Comparison of ENCODE assay signal across 14 cellular contexts in the genomic region with DNA sequence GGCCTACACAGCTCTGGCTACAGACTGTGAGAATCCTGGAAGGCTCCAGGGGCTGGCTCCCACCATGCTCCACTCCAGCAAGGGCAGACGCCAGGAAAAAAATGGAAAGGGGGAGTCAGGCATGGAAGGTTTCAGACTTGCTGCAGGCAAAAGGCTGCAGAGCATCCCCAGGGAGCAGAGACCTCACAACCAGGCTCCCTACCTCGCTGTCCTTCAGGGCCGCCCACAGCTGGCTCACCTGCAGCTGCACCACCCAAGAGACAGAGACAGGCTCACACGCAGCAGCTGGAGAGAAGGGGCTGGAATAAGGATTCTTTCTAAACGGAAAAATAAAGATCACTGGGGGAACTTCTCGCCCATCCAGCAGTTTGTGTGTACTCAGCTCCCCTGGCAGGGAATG. TPM values are rescaled to one million over a fixed set of nuclear protein-coding genes. Genes with fewer than 3 reads are reported as not detected.
DNase-seq lines count a peak whose midpoint lies in the region; ATAC-seq and TF ChIP-seq lines count a peak whose summit lies in the region.
"Had no signal": no experiment of that assay in that cellular context is flagged by ENCODE, and none has a peak within 500 bp of the region (broad histone marks: within the 10 kb centered on the region; RNA-seq: fewer than 3 reads in every experiment).

No MANE protein-coding gene starts in this region.

- ATAC-seq in CD4-positive, CD25-positive, alpha-beta regulatory T cell (ENCODE audit: low read depth in 2 of 2), result peak in 1 of 2 donors; percentile 13
- ATAC-seq in GM21528 (IDR thresholded peaks at IDR 0.05; ENCODE audit: low FRiP score, unreplicated experiment), result peak; percentile 31
- ATAC-seq in memory B cell (ENCODE audit: low read depth), result peak; percentile 57
- ATAC-seq: activated CD8-positive, alpha-beta memory T cell treated with anti-CD3 and anti-CD28 coated beads, Interleukin-2, amount 10 ng/mL, durations not matched to agents 7 days and 5 days had no signal

- no peak for TF ChIP-seq CTCF in adrenal gland (IDR thresholded peaks at IDR 0.05)

- peaks cover 38% of the 10 kb centered on the region for H3K36me3 Mint-ChIP-seq in CD4-positive, CD25-positive, alpha-beta regulatory T cell
- peaks cover 17% of the 10 kb centered on the region for H3K36me3 Mint-ChIP-seq in memory B cell

- no peak overlapping the region for H3K27ac ChIP-seq in CD4-positive, CD25-positive, alpha-beta regulatory T cell (ENCODE audit: insufficient read depth, low read length, poor library complexity, severe bottlenecking)
- H3K27ac ChIP-seq in adrenal gland, result no peak overlapping the region
- H3K27ac ChIP-seq: SK-N-MC, WERI-Rb-1 had no signal

- no peak for DNase-seq in CD4-positive, CD25-positive, alpha-beta regulatory T cell
- peak; percentile 46 for DNase-seq in NCI-H526 treated with DMSO at 0.1 percent for 48 hours (lab: John Stamatoyannopoulos, UW)
- DNase-seq in memory B cell (ENCODE audit: low spot score in 2 of 2), result no peak
- DNase-seq in COR-L47 (lab: John Stamatoyannopoulos, UW), result no peak
- DNase-seq in CD1c-positive myeloid dendritic cell (ENCODE audit: extremely low spot score), result no peak
- no peak for DNase-seq in adrenal gland
- DNase-seq in NCI-H2081 treated with DMSO at 0.1 percent for 48 hours (lab: John Stamatoyannopoulos, UW), result no peak
- DNase-seq: activated CD8-positive, alpha-beta memory T cell treated with anti-CD3 and anti-CD28 coated beads, Interleukin-2, amount 10 ng/mL, durations not matched to agents 7 days and 5 days; activated naive CD4-positive, alpha-beta T cell treated with anti-CD3 and anti-CD28 coated beads, Interleukin-2, amount 10 ng/mL, durations not matched to agents 7 days and 5 days; trophoblast cell; WERI-Rb-1 had no signal

- intact Hi-C loops in adrenal gland (cut with DNase I), result no loop called here

- peak overlapping the region; percentile 13 to 48 (median 35) for H3K27ac Mint-ChIP-seq in CD4-positive, CD25-positive, alpha-beta regulatory T cell
- H3K27ac Mint-ChIP-seq in memory B cell, result no peak overlapping the region
- H3K27ac Mint-ChIP-seq: activated CD8-positive, alpha-beta memory T cell treated with anti-CD3 and anti-CD28 coated beads, Interleukin-2, amount 10 ng/mL, durations not matched to agents 7 days and 5 days; activated naive CD4-positive, alpha-beta T cell treated with anti-CD3 and anti-CD28 coated beads, Interleukin-2, amount 10 ng/mL, durations not matched to agents 7 days and 5 days; progenitor cell of endocrine pancreas had no signal

- no peaks in the 10 kb centered on the region for H3K27me3 Mint-ChIP-seq in CD4-positive, CD25-positive, alpha-beta regulatory T cell
- no peaks in the 10 kb centered on the region for H3K27me3 Mint-ChIP-seq in memory B cell
- H3K27me3 Mint-ChIP-seq: activated CD8-positive, alpha-beta memory T cell treated with anti-CD3 and anti-CD28 coated beads, Interleukin-2, amount 10 ng/mL, durations not matched to agents 7 days and 5 days; activated naive CD4-positive, alpha-beta T cell treated with anti-CD3 and anti-CD28 coated beads, Interleukin-2, amount 10 ng/mL, durations not matched to agents 7 days and 5 days; progenitor cell of endocrine pancreas had no signal

- no peak overlapping the region for H3K4me3 ChIP-seq in CD4-positive, CD25-positive, alpha-beta regulatory T cell (ENCODE audit: low read depth, low read length)
- no peak overlapping the region for H3K4me3 ChIP-seq in adrenal gland
- H3K4me3 ChIP-seq: SK-N-MC had no signal

- H3K9me3 Mint-ChIP-seq in CD4-positive, CD25-positive, alpha-beta regulatory T cell, result no peaks in the 10 kb centered on the region
- peaks cover 4% of the 10 kb centered on the region for H3K9me3 Mint-ChIP-seq in memory B cell
- H3K9me3 Mint-ChIP-seq: activated naive CD4-positive, alpha-beta T cell treated with anti-CD3 and anti-CD28 coated beads, Interleukin-2, amount 10 ng/mL, durations not matched to agents 7 days and 5 days had no signal

- peaks cover 45% of the 10 kb centered on the region for H3K4me1 ChIP-seq in CD4-positive, CD25-positive, alpha-beta regulatory T cell (ENCODE audit: control insufficient read depth, insufficient read depth, low read length, poor library complexity, severe bottlenecking)
- H3K4me1 ChIP-seq in adrenal gland (replicated peaks in 1 of 2), result peaks cover 0 to 6% of the 10 kb centered on the region in 2 donors

- no peaks in the 10 kb centered on the region for H3K27me3 ChIP-seq in CD4-positive, CD25-positive, alpha-beta regulatory T cell (ENCODE audit: control insufficient read depth, insufficient read depth, low read length)
- H3K27me3 ChIP-seq in adrenal gland, result no peaks in the 10 kb centered on the region

- peaks cover 22 to 63% (median 40%) of the 10 kb centered on the region in 4 donors for H3K4me1 Mint-ChIP-seq in CD4-positive, CD25-positive, alpha-beta regulatory T cell
- H3K4me1 Mint-ChIP-seq in memory B cell, result peaks cover 41% of the 10 kb centered on the region

- H3K36me3 ChIP-seq in CD4-positive, CD25-positive, alpha-beta regulatory T cell (ENCODE audit: control insufficient read depth, insufficient read depth, low read length), result peaks cover 21% of the 10 kb centered on the region
- no peaks in the 10 kb centered on the region for H3K36me3 ChIP-seq in adrenal gland (replicated peaks in 1 of 2)

- no peaks in the 10 kb centered on the region for H3K9me3 ChIP-seq in CD4-positive, CD25-positive, alpha-beta regulatory T cell (ENCODE audit: control insufficient read depth in 2 of 2, low read length in 2 of 2)
- H3K9me3 ChIP-seq in adrenal gland (replicated peaks in 1 of 3), result no peaks in the 10 kb centered on the region

- no peak for TF ChIP-seq POLR2A in adrenal gland (IDR thresholded peaks at IDR 0.05)

- 75 to 84% (median 83%) methylated on average over 6 of the region's 6 CpGs for WGBS in adrenal gland, 4 donors

- H3K4me3 Mint-ChIP-seq in CD4-positive, CD25-positive, alpha-beta regulatory T cell, result peak overlapping the region in 2 of 4 donors; percentile 45 to 60
- H3K4me3 Mint-ChIP-seq in memory B cell, result peak overlapping the region; percentile 89
- H3K4me3 Mint-ChIP-seq: activated CD8-positive, alpha-beta memory T cell treated with anti-CD3 and anti-CD28 coated beads, Interleukin-2, amount 10 ng/mL, durations not matched to agents 7 days and 5 days; activated naive CD4-positive, alpha-beta T cell treated with anti-CD3 and anti-CD28 coated beads, Interleukin-2, amount 10 ng/mL, durations not matched to agents 7 days and 5 days had no signal

RNA-seq across cellular contexts. Expression of a gene that starts 34.7 kb away (rescaled TPM):
- total RNA-seq in CD4-positive, CD25-positive, alpha-beta regulatory T cell, result 125 TPM
- polyA plus RNA-seq in CD4-positive, CD25-positive, alpha-beta regulatory T cell, result 10 to 100 TPM; 19.1 to 39.0 (median 29.5) TPM
- 1 to 10 TPM in 7 of 8 donors, under 1 TPM in 1; 0.85 to 7.7 (median 4.0) TPM for total RNA-seq in adrenal gland
- polyA plus RNA-seq in adrenal gland, result 1 to 10 TPM; 1.2 to 2.9 (median 1.5) TPM

Comparison
In these comparisons a context has a peak if more than half of its experiments do, and no peak if none do; other contexts are left out.
1. RNA of a gene that starts 34.7 kb away (total RNA-seq): 125 TPM in CD4-positive, CD25-positive, alpha-beta regulatory T cell (single experiment); 0.85 to 7.7 TPM in adrenal gland; every median in the first group is over 10 times any median in the second.